In genomic region chr11:70538641-70539359, GRCh38 we compare ENCODE assay signal across 20 cellular contexts.
"Had no signal": no experiment of that assay in that cellular context is flagged by ENCODE, and none has a peak within 500 bp of the region (broad histone marks: within the 10 kb centered on the region; RNA-seq: fewer than 3 reads in every experiment).

No MANE protein-coding gene starts in this region.

- H3K36me3 ChIP-seq: cardiac muscle cell, gastroesophageal sphincter, heart left ventricle, left lung, sigmoid colon, thoracic aorta, upper lobe of left lung had no signal

- DNase-seq: activated CD4-positive, alpha-beta memory T cell treated with anti-CD3 and anti-CD28 coated beads for 36 hours; activated CD4-positive, alpha-beta T cell treated with anti-CD3 and anti-CD28 coated beads for 48 hours; activated gamma-delta T cell; activated naive CD4-positive, alpha-beta T cell treated with anti-CD3 and anti-CD28 coated beads, Interleukin-2, amount 50 U/mL, for 16 hours; activated naive CD8-positive, alpha-beta T cell treated with anti-CD3 and anti-CD28 coated beads, Interleukin-2, amount 50 U/mL, for 24 hours; anterior cingulate cortex; body of pancreas; occipital lobe; sigmoid colon; stimulated activated CD4-positive, alpha-beta T cell treated with anti-CD3 and anti-CD28 coated beads, Interleukin-4, amount 100 ng/mL, for 24 hours; stimulated activated naive CD4-positive, alpha-beta T cell treated with Interleukin-2 at 50 U/mL for 16 hours; T1000 had no signal

- H3K4me3 ChIP-seq: body of pancreas, cardiac muscle cell, gastroesophageal sphincter, heart left ventricle, left lung, sigmoid colon, smooth muscle cell, thoracic aorta, upper lobe of left lung had no signal

- H3K27ac ChIP-seq: body of pancreas, cardiac muscle cell, epithelial cell of prostate, gastroesophageal sphincter, heart left ventricle, left lung, sigmoid colon, thoracic aorta, upper lobe of left lung had no signal

- H3K27me3 ChIP-seq: body of pancreas, cardiac muscle cell, gastroesophageal sphincter, left lung, sigmoid colon, upper lobe of left lung had no signal

- H3K9me3 ChIP-seq: body of pancreas, sigmoid colon, thoracic aorta had no signal

- H3K4me1 ChIP-seq: body of pancreas, gastroesophageal sphincter, heart left ventricle, left lung, sigmoid colon had no signal

- ATAC-seq: activated naive CD8-positive, alpha-beta T cell treated with anti-CD3 and anti-CD28 coated beads, Interleukin-2, amount 50 U/mL, for 24 hours; body of pancreas; gastroesophageal sphincter; heart left ventricle; left lung had no signal
